In the genomic region with DNA sequence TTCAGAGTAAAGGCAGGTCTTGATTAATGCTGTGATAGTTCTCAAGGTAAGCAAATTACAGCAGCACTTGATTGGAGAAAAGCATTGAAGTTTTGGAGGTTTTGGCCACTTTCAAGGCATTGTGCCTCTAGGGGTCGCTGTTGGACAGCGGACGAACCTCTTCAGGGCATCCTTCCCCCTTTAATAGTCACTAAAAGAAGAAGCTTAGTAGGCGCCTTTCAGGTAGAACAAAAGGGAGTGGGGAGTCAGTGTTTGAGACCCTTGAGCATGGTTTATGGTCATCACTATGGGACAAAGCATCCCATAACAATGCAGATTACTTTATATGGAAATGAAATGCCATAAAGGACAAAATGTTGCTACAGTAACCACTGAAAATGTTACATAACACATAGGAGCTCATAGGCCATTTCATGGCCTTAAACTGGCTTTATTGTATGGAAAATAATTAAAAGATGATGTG, we compare ENCODE assay signal across 8 cellular contexts.
DNase-seq lines count a peak whose midpoint lies in the region; ATAC-seq and TF ChIP-seq lines count a peak whose summit lies in the region.

No MANE protein-coding gene starts in this region.

- no peaks in the 10 kb centered on the region for H3K36me3 ChIP-seq in right atrium auricular region
- H3K36me3 ChIP-seq in psoas muscle (ENCODE audit: insufficient read depth in 1 of 2, low read depth in 1 of 2): no peaks in the 10 kb centered on the region

- H3K4me1 ChIP-seq in right atrium auricular region (no peaks in the 10 kb centered on the region), psoas muscle (peaks cover 5% of the 10 kb centered on the region)

- intact Hi-C loops in psoas muscle (cut with DNase I): loop anchor here (5.0 to 10.0 kb wide), 4 partner anchors 423 to 1270 kb away; no protein-coding TSS in a partner anchor

- DNase-seq in GDM1 (lab: John Stamatoyannopoulos, UW) (peak; percentile 13), NCI-H1105 (lab: John Stamatoyannopoulos, UW) (peak; percentile 87), T follicular helper cell (ENCODE audit: low read depth) (peak; percentile 78), amniotic epithelial cell (ENCODE audit: low read depth) (peak; percentile 77), right atrium auricular region (ENCODE audit: low spot score) (peak; percentile 87), psoas muscle (peak; percentile 77 to 84), ureter (ENCODE audit: low spot score) (peak; percentile 87)

- H3K9me3 ChIP-seq in right atrium auricular region (no peaks in the 10 kb centered on the region), psoas muscle (no peaks in the 10 kb centered on the region)

- WGBS in psoas muscle, 3 donors: 4 to 7% (median 4%) methylated on average over 4 of the region's 4 CpGs

- H3K4me3 ChIP-seq in right atrium auricular region (peak overlapping the region; percentile 40 to 50), psoas muscle (peak overlapping the region; percentile 66)

- H3K27ac ChIP-seq in right atrium auricular region (peak overlapping the region; percentile 65 to 80), psoas muscle (peak overlapping the region; percentile 65)

- ATAC-seq in HG02623 (IDR thresholded peaks at IDR 0.05; ENCODE audit: unreplicated experiment) (peak; percentile 73), psoas muscle (peak; percentile 68 to 88 (median 78))

- H3K27me3 ChIP-seq in right atrium auricular region (no peaks in the 10 kb centered on the region), psoas muscle (ENCODE audit: insufficient read depth in 3 of 3, low read length in 2 of 3) (no peaks in the 10 kb centered on the region)

- peak; percentile 63 to 94 for TF ChIP-seq CTCF in right atrium auricular region (IDR thresholded peaks at IDR 0.05)
- peak; percentile 89 for TF ChIP-seq CTCF in psoas muscle (IDR thresholded peaks at IDR 0.05)

Comparison
In these comparisons a context has a peak if more than half of its experiments do, and no peak if none do; other contexts are left out.
1. Peak in every context shown above with its lines: DNase-seq, ATAC-seq, H3K4me3 ChIP-seq and H3K27ac ChIP-seq.
2. DNase-seq: peak in every context shown above with its lines; median percentile 87 in NCI-H1105; 87 in right atrium auricular region; 87 in ureter; 80 in psoas muscle; 78 in T follicular helper cell; 77 in amniotic epithelial cell; 13 in GDM1.